ENCODE assay signal across 10 cellular contexts in genomic region chr1:89200668-89201488, GRCh38. TPM values are rescaled to one million over a fixed set of nuclear protein-coding genes. Genes with fewer than 3 reads are reported as not detected.
A peak's percentile ranks its signal among the peaks of the same experiment; 100 is the strongest.
DNase-seq lines count a peak whose midpoint lies in the region; ATAC-seq, FAIRE-seq and TF ChIP-seq lines count a peak whose summit lies in the region.
"Had no signal": no experiment of that assay in that cellular context is flagged by ENCODE, and none has a peak within 500 bp of the region (broad histone marks: within the 10 kb centered on the region; RNA-seq: fewer than 3 reads in every experiment).

No MANE protein-coding gene starts in this region.

- H4K8ac ChIP-seq in H9 (replicated peaks; ENCODE audit: insufficient read length, low read depth, low read length) = no peak overlapping the region

- H3K9ac ChIP-seq in H9 (ENCODE audit: extremely low read depth, insufficient read length, low read length) = no peak overlapping the region

- no peak overlapping the region for H3K56ac ChIP-seq in H9 (ENCODE audit: insufficient read length, low read depth, low read length)

- no peak overlapping the region for H2AK5ac ChIP-seq in H9 (ENCODE audit: insufficient read length, low read length)

- H3K4me1 Mint-ChIP-seq in IgD-negative memory B cell = peaks cover 18 to 41% (median 35%) of the 10 kb centered on the region in 3 donors
- peaks cover 50 to 64% of the 10 kb centered on the region in 2 donors for H3K4me1 Mint-ChIP-seq in immature natural killer cell
- H3K4me1 Mint-ChIP-seq in H9 = peaks cover 4 to 9% of the 10 kb centered on the region in 2 experiments; a peak in 1 of 4 replicates

- peak; percentile 64 for ATAC-seq in GM21528 (IDR thresholded peaks at IDR 0.05; ENCODE audit: low FRiP score, unreplicated experiment)
- no peak for ATAC-seq in aorta (ENCODE audit: low FRiP score)

- H3K14ac ChIP-seq in H9 (ENCODE audit: insufficient read depth, low read length) = no peak overlapping the region

- no peak overlapping the region for H3K4me2 ChIP-seq in H9 (ENCODE audit: insufficient read depth, insufficient read length, low read length)

- peak; percentile 92 for FAIRE-seq in GM12891 (lab: Jason Lieb, UNC)

- H4K20me1 ChIP-seq in H9 (ENCODE audit: control insufficient read depth, insufficient read depth, insufficient read length) = no peaks in the 10 kb centered on the region

- DNase-seq in GM12891 (ENCODE audit: insufficient read length, low spot score) (no peak), immature natural killer cell (peak in 2 of 3 donors; percentile 11 to 36), coronary artery (ENCODE audit: low spot score) (no peak), H9 (no peak), aorta (no peak), Kasumi-1 (lab: John Stamatoyannopoulos, UW) (no peak)
- DNase-seq: head of caudate nucleus had no signal

- peaks cover 8% of the 10 kb centered on the region for H3K36me3 Mint-ChIP-seq in IgD-negative memory B cell
- H3K36me3 Mint-ChIP-seq in immature natural killer cell = peaks cover 14 to 30% (median 28%) of the 10 kb centered on the region in 3 donors
- H3K36me3 Mint-ChIP-seq in H9 (ENCODE audit: insufficient read depth in 1 of 3, low read depth in 3 of 3) = peaks cover 0 to 9% (median 8%) of the 10 kb centered on the region in 3 experiments; a peak in 5 of 7 replicates

- H3K9me3 Mint-ChIP-seq in IgD-negative memory B cell = peaks cover 0 to 9% (median 7%) of the 10 kb centered on the region in 3 donors
- H3K9me3 Mint-ChIP-seq in immature natural killer cell = peaks cover 4 to 15% (median 7%) of the 10 kb centered on the region in 6 donors
- H3K9me3 Mint-ChIP-seq in H9 = peaks cover 13 to 20% of the 10 kb centered on the region in 2 experiments

- H3K9me3 ChIP-seq in H9 (ENCODE audit: control insufficient read depth, low read depth, low read length) = peaks cover 7% of the 10 kb centered on the region
- H3K9me3 ChIP-seq in aorta (ENCODE audit: control insufficient read depth, low read length) = peaks cover 2% of the 10 kb centered on the region
- H3K9me3 ChIP-seq: HAP-1 had no signal

- H3K27me3 Mint-ChIP-seq in IgD-negative memory B cell (no peaks in the 10 kb centered on the region), immature natural killer cell (ENCODE audit: low read depth in 3 of 3) (peaks cover 0 to 7% (median 4%) of the 10 kb centered on the region in 3 donors), H9 (ENCODE audit: low read depth) (no peaks in the 10 kb centered on the region)

- H3K4me3 Mint-ChIP-seq in IgD-negative memory B cell (peak overlapping the region; percentile 7 to 76 (median 58)), immature natural killer cell (peak overlapping the region; percentile 94 to 98 (median 96)), H9 (no peak overlapping the region)

- no CpG with 5 or more reads among the region's 5 CpGs for WGBS in H9 (ENCODE audit: extremely low coverage, insufficient read length, low lambda C conversion rate)
- 39 to 40% methylated on average over 5 of the region's 5 CpGs for WGBS in aorta, 2 donors

- H3K4me1 ChIP-seq in H9 (ENCODE audit: insufficient read depth, low read length) (no peaks in the 10 kb centered on the region), aorta (ENCODE audit: control insufficient read depth in 1 of 2, insufficient read depth in 2 of 2, low read length in 2 of 2) (no peaks in the 10 kb centered on the region)
- H3K4me1 ChIP-seq: HAP-1 had no signal

- no peak overlapping the region for H3T11ph ChIP-seq in H9 (ENCODE audit: low read length)

- H3K79me2 ChIP-seq in H9 (ENCODE audit: insufficient read depth, low read length) = no peaks in the 10 kb centered on the region

- no peak overlapping the region for H2BK20ac ChIP-seq in H9 (ENCODE audit: low read depth, low read length, poor library complexity, severe bottlenecking)

- no peak overlapping the region for H3K4ac ChIP-seq in H9 (ENCODE audit: low read depth, low read length)

- H3K27me3 ChIP-seq in H9 (ENCODE audit: insufficient read depth, low read length) = no peaks in the 10 kb centered on the region
- H3K27me3 ChIP-seq in aorta (ENCODE audit: control insufficient read depth in 1 of 2, insufficient read depth in 2 of 2, low read length in 1 of 2) = no peaks in the 10 kb centered on the region

- no peak overlapping the region for H2BK120ac ChIP-seq in H9 (ENCODE audit: low read depth, low read length, poor library complexity, severe bottlenecking)

- H3K23me2 ChIP-seq in H9 (ENCODE audit: insufficient read length, low read depth, low read length, poor library complexity, severe bottlenecking) = no peaks in the 10 kb centered on the region

- no peak overlapping the region for H2BK15ac ChIP-seq in H9 (ENCODE audit: low read depth, low read length)

- H2AFZ ChIP-seq in H9 (ENCODE audit: low read length) = no peak overlapping the region

- H3K23ac ChIP-seq in H9 (ENCODE audit: insufficient read length, low read depth, low read length) = no peak overlapping the region

- no peak for TF ChIP-seq CTCF in coronary artery (IDR thresholded peaks at IDR 0.05)
- TF ChIP-seq CTCF in H9 (conservative IDR thresholded peaks at IDR 0.05) = no peak

- H4K91ac ChIP-seq in H9 (ENCODE audit: insufficient read length, low read depth, low read length) = no peak overlapping the region

- H2BK5ac ChIP-seq in H9 (ENCODE audit: insufficient read length, low read length) = no peak overlapping the region

- H3K18ac ChIP-seq in H9 (ENCODE audit: insufficient read length, low read depth, low read length) = no peak overlapping the region

- H3K4me3 ChIP-seq in coronary artery = no peak overlapping the region
- H3K4me3 ChIP-seq in aorta (ENCODE audit: low read length in 2 of 2) = no peak overlapping the region
- H3K4me3 ChIP-seq: HAP-1 had no signal

- H3K27ac ChIP-seq in coronary artery (no peak overlapping the region), H9 (ENCODE audit: insufficient read length, low read depth, low read length) (no peak overlapping the region), aorta (ENCODE audit: low read depth in 1 of 2, low read length in 2 of 2) (no peak overlapping the region)

- H3K79me1 ChIP-seq in H9 (ENCODE audit: insufficient read depth, low read depth, low read length, poor library complexity, severe bottlenecking) = no peaks in the 10 kb centered on the region

- TF ChIP-seq POLR2A in GM12891 (IDR thresholded peaks at IDR 0.05; ENCODE audit: low read depth, low read length) = no peak

- H3K27ac Mint-ChIP-seq in IgD-negative memory B cell (peak overlapping the region; percentile 53 to 68 (median 64)), immature natural killer cell (peak overlapping the region; percentile 94 to 99 (median 95)), H9 (no peak overlapping the region)

- H3K36me3 ChIP-seq in aorta (ENCODE audit: control insufficient read depth in 1 of 2, insufficient read depth in 2 of 2, low read length in 1 of 2) = no peaks in the 10 kb centered on the region
- H3K36me3 ChIP-seq: HAP-1 had no signal

- H4K5ac ChIP-seq in H9 (ENCODE audit: insufficient read length, low read depth, low read length) = no peak overlapping the region

- no peak overlapping the region for H2BK12ac ChIP-seq in H9 (ENCODE audit: insufficient read length, low read depth, low read length)

- intact Hi-C loops in aorta (cut with DNase I) = no loop called here

TF ChIP-seq in GM12891, 5 proteins besides CTCF, POLR2A, EP300 and RAD21:
- TF ChIP-seq PAX5 (IDR thresholded peaks at IDR 0.05; ENCODE audit: insufficient read depth, low read length, severe bottlenecking) = no peak
- peak; percentile 74 for TF ChIP-seq SPI1 (IDR thresholded peaks at IDR 0.05; ENCODE audit: low read depth, low read length)
- TF ChIP-seq POLR2AphosphoS5 (IDR thresholded peaks at IDR 0.05; ENCODE audit: low read depth, low read length) = no peak
TF ChIP-seq in GM12891: peak in this region for 1.

RNA-seq across cellular contexts. Expression of gene GBP4, which starts 2.1 kb away (rescaled TPM):
- polyA plus RNA-seq in GM12891 (2012; ENCODE audit: low read depth, missing spikeins) = 10.6 TPM
- polyA plus RNA-seq in IgD-negative memory B cell = 10.1 TPM
- polyA plus RNA-seq in immature natural killer cell = 10 to 100 TPM; 43.1 to 75.5 (median 53.1) TPM
- not detected in 2 replicates for total RNA-seq in H9 (2021)
- 10 to 100 TPM; 10.1 to 17.7 TPM for total RNA-seq in aorta
- polyA plus RNA-seq in aorta = 1 to 10 TPM; 1.4 to 3.6 TPM

RNA-seq across cellular contexts. Expression of gene GBP7, which starts 25.1 kb away (rescaled TPM):
- polyA plus RNA-seq in GM12891 (2012; ENCODE audit: low read depth, missing spikeins) = not detected
- not detected for polyA plus RNA-seq in IgD-negative memory B cell
- not detected for polyA plus RNA-seq in immature natural killer cell
- not detected in 2 replicates for total RNA-seq in H9 (2021)
- total RNA-seq in aorta = under 1 TPM in 1 of 2 donors, not detected in 1; 0.21 TPM
- not detected for polyA plus RNA-seq in aorta

Comparison
In these comparisons a context has a peak if more than half of its experiments do, and no peak if none do; other contexts are left out.
1. DNase-seq: peak in immature natural killer cell (2 of 3); none in GM12891 (single experiment), coronary artery (single experiment), H9 (single experiment), aorta (0 of 2) and Kasumi-1 (0 of 2).
2. H3K27ac Mint-ChIP-seq: peak in IgD-negative memory B cell (3 of 3) and immature natural killer cell (6 of 6); none in H9 (0 of 3).
3. H3K4me3 Mint-ChIP-seq: peak in IgD-negative memory B cell (4 of 4) and immature natural killer cell (5 of 5); none in H9 (0 of 2).